In the genomic region with DNA sequence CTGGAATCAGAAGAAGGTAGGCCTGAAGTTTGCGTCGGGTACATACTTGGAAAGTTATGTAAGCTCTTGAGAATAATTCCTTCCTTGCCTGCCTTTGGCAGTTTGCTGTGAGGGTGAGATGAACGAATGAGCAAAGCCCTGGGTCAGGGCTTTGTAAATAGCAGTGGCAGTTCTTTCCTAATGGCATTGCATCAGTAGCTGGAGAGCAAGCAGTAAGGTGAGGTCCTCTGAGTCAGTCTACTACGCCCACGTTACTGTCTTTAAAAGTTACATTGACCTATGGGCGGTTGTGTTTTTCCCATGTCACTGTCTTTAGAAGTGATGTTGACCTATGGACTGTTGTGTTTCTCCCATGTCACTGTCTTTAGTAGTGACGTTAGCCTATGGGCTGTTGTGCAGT, we compare ENCODE assay signal across 2 cellular contexts.
TF ChIP-seq lines count a peak whose summit lies in the region.

No MANE protein-coding gene starts in this region.

TF ChIP-seq in GM23338, 12 proteins besides CTCF, POLR2A, EP300 and RAD21:
- TF ChIP-seq EZH2phosphoT487 (IDR thresholded peaks at IDR 0.05; ENCODE audit: unreplicated experiment) = no peak
TF ChIP-seq in GM23338: peak in this region for 0.

TF ChIP-seq in WTC11, 78 proteins besides CTCF, POLR2A, EP300 and RAD21:
- TF ChIP-seq, protein P1, sequence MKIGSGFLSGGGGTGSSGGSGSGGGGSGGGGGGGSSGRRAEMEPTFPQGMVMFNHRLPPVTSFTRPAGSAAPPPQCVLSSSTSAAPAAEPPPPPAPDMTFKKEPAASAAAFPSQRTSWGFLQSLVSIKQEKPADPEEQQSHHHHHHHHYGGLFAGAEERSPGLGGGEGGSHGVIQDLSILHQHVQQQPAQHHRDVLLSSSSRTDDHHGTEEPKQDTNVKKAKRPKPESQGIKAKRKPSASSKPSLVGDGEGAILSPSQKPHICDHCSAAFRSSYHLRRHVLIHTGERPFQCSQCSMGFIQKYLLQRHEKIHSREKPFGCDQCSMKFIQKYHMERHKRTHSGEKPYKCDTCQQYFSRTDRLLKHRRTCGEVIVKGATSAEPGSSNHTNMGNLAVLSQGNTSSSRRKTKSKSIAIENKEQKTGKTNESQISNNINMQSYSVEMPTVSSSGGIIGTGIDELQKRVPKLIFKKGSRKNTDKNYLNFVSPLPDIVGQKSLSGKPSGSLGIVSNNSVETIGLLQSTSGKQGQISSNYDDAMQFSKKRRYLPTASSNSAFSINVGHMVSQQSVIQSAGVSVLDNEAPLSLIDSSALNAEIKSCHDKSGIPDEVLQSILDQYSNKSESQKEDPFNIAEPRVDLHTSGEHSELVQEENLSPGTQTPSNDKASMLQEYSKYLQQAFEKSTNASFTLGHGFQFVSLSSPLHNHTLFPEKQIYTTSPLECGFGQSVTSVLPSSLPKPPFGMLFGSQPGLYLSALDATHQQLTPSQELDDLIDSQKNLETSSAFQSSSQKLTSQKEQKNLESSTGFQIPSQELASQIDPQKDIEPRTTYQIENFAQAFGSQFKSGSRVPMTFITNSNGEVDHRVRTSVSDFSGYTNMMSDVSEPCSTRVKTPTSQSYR (CRISPR knock-in tag; IDR thresholded peaks at IDR 0.05) = no peak
- peak; percentile 34; the same call in 1 of the 2 replicates for TF ChIP-seq GABPB1 (CRISPR knock-in tag; IDR thresholded peaks at IDR 0.05)
TF ChIP-seq in WTC11: peak in this region for 1.
